ENCODE assay signal across 1 cellular context in the genomic region with DNA sequence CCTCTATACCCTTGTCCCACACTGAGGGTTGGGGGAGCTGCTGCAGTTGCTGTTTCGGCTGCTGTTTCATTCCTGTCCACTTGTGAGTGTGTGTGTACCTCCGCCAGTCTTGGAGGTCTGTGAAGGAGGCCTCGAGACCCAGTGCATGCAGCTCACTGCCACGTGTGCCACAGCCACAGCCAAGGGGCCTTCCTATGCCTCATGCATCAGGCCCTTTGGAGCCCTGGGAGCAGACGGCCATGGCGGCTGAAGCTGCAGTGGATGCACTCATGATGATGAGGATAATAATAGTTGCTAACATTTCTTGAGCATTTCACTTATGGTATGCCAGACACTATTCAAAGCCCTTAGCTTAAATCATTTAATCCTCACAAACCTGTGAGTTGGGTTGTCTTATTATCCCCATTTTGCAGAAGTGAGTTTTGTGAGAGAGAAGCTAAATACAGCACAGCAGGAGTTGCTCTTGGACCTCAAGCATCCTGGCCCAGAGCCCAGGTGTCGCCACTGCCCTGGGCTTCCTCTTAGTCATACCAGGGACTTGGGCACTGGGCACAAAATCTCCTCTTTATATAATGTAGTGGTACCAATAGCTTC.
TF ChIP-seq lines count a peak whose summit lies in the region.

No MANE protein-coding gene starts in this region.

TF ChIP-seq in IMR-90, 13 proteins besides CTCF, POLR2A, EP300 and RAD21 (continued from another document):
- TF ChIP-seq CHD1 (IDR thresholded peaks at IDR 0.05; ENCODE audit: low read depth, low read length) (no peak), MAZ (IDR thresholded peaks at IDR 0.05; ENCODE audit: borderline replicate concordance, low read depth, low read length) (no peak; the same call in 1 of the 2 replicates), MAFK (IDR thresholded peaks at IDR 0.05; ENCODE audit: low read depth, low read length) (no peak), SMC3 (IDR thresholded peaks at IDR 0.05; ENCODE audit: low read depth, low read length) (no peak), NFE2L2 (IDR thresholded peaks at IDR 0.05; ENCODE audit: low read depth, low read length) (no peak), BHLHE40 (IDR thresholded peaks at IDR 0.05; ENCODE audit: low read depth, low read length) (no peak)
